Comparison of ENCODE assay signal across 20 cellular contexts in genomic region chr5:89351232-89351631, GRCh38.
DNase-seq lines count a peak whose midpoint lies in the region; ATAC-seq and TF ChIP-seq lines count a peak whose summit lies in the region.
"Had no signal": no experiment of that assay in that cellular context is flagged by ENCODE, and none has a peak within 500 bp of the region (broad histone marks: within the 10 kb centered on the region; RNA-seq: fewer than 3 reads in every experiment).

No MANE protein-coding gene starts in this region.

- peaks cover 8% of the 10 kb centered on the region for H3K4me1 ChIP-seq in osteoblast (ENCODE audit: insufficient read depth, low read length)
- H3K4me1 ChIP-seq: heart right ventricle had no signal

- TF ChIP-seq CTCF in cardiac fibroblast (IDR thresholded peaks at IDR 0.05; ENCODE audit: low read depth, low read length) (no peak), osteoblast (IDR thresholded peaks at IDR 0.05; ENCODE audit: extremely low read depth, low read depth, low read length) (no peak)

- no peak overlapping the region for H2AFZ ChIP-seq in osteoblast (ENCODE audit: low read length)

- no peaks in the 10 kb centered on the region for H3K27me3 ChIP-seq in osteoblast (ENCODE audit: insufficient read depth, low read length)
- H3K27me3 ChIP-seq: heart right ventricle had no signal

- H3K27ac ChIP-seq in osteoblast (ENCODE audit: low read depth, low read length) = peak overlapping the region; percentile 81
- H3K27ac ChIP-seq: heart right ventricle had no signal

- H3K9me3 ChIP-seq in osteoblast (ENCODE audit: low read depth, low read length) = no peaks in the 10 kb centered on the region

- no peaks in the 10 kb centered on the region for H3K79me2 ChIP-seq in osteoblast (ENCODE audit: insufficient read depth, low read length)

- H4K20me1 ChIP-seq in osteoblast (ENCODE audit: insufficient read depth, low read length) = no peaks in the 10 kb centered on the region

- DNase-seq in ELR (ENCODE audit: low read depth) (peak; percentile 87), M059J (ENCODE audit: low read depth) (peak; percentile 74), cardiac fibroblast (ENCODE audit: low read depth in 2 of 2) (peak; percentile 62 to 91), osteoblast (ENCODE audit: insufficient read length, low spot score, missing footprints) (peak; percentile 62), NCI-H748 (lab: John Stamatoyannopoulos, UW; ENCODE audit: unreplicated experiment) (no peak), ecto neural progenitor cell (ENCODE audit: low spot score) (no peak)
- DNase-seq in activated CD4-positive, alpha-beta T cell treated with anti-CD3 and anti-CD28 coated beads, Interleukin-2, amount 50 U/mL, for 4 hours = no peak
- DNase-seq: activated CD4-positive, alpha-beta memory T cell treated with anti-CD3 and anti-CD28 coated beads, Interleukin-2, amount 10 ng/mL, durations not matched to agents 7 days and 5 days; aorta; CD8-positive, alpha-beta memory T cell; effector memory CD8-positive, alpha-beta T cell; heart right ventricle; naive thymus-derived CD4-positive, alpha-beta T cell; NCI-H1436 treated with DMSO at 0.1 percent for 48 hours; NCI-H526 treated with DMSO at 0.1 percent for 48 hours; right cardiac atrium; stimulated activated naive CD8-positive, alpha-beta T cell treated with anti-CD3 and anti-CD28 coated beads, Interleukin-15, amount 100 ng/mL, for 72 hours; T-helper 9 cell had no signal

- no peak overlapping the region for H3K4me2 ChIP-seq in osteoblast (ENCODE audit: insufficient read depth, low read length)

- H3K4me3 ChIP-seq in cardiac fibroblast (replicated peaks in 1 of 2; ENCODE audit: low read depth in 2 of 2, low read length in 2 of 2) (no peak overlapping the region), osteoblast (ENCODE audit: insufficient read depth, low read length) (no peak overlapping the region)
- H3K4me3 ChIP-seq: heart right ventricle had no signal

- ATAC-seq in HG03196 (IDR thresholded peaks at IDR 0.05; ENCODE audit: unreplicated experiment) = no peak
- ATAC-seq: effector memory CD8-positive, alpha-beta T cell; heart right ventricle; naive thymus-derived CD4-positive, alpha-beta T cell; right cardiac atrium; Right ventricle myocardium inferior; stimulated activated naive CD8-positive, alpha-beta T cell treated with anti-CD3 and anti-CD28 coated beads, Interleukin-15, amount 100 ng/mL, for 72 hours had no signal

- H3K36me3 ChIP-seq in osteoblast (ENCODE audit: insufficient read depth, low read length) = no peaks in the 10 kb centered on the region
- H3K36me3 ChIP-seq: heart right ventricle had no signal

Comparison
In these comparisons a context has a peak if more than half of its experiments do, and no peak if none do; other contexts are left out.
1. DNase-seq: peak in ELR (single experiment), M059J (single experiment), cardiac fibroblast (2 of 2) and osteoblast (single experiment); none in NCI-H748 (single experiment), activated CD4-positive, alpha-beta T cell treated with anti-CD3 and anti-CD28 coated beads, Interleukin-2, amount 50 U/mL, for 4 hours (0 of 2) and ecto neural progenitor cell (single experiment).